ENCODE assay signal across 2 cellular contexts in the genomic region with DNA sequence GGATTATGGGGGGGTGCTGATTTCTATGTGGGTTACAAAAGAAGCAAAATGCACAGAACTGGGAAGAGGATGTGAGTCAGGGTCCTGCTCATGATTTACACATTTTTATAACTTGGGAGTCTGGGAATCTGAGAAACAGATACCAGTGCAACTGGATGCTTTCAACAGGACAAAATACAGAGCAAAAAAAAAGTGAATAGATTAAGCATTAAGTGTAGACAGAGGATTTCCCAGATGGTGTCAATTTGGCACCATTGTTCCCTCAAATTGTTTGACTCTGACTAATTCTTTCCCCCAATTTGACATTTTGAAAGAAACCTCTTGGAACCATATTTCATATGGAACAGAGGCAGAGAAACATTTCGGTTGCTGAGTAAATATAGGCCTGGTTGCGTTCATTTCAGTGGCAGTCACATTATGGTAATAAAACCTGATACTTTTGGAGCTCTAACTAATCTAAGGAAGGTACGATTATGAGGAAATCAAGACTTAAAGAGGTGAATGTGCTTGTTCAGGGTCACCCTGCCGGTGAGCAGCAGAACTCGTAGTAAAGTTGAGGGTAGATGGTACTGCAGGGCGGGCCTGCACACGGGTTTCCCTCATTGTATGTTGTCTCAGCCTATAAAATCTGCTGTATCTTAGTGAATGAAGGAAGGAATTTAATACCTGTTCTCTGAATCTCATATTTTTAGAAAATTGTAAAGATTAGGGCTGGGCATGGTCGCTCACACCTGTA.
TF ChIP-seq lines count a peak whose summit lies in the region.

No MANE protein-coding gene starts in this region.

TF ChIP-seq in IMR-90, 13 proteins besides CTCF, POLR2A, EP300 and RAD21:
- TF ChIP-seq MAFK (IDR thresholded peaks at IDR 0.05; ENCODE audit: low read depth, low read length), result no peak
- no peak for TF ChIP-seq MXI1 (IDR thresholded peaks at IDR 0.05; ENCODE audit: borderline replicate concordance, low read depth, low read length)
- no peak for TF ChIP-seq USF2 (IDR thresholded peaks at IDR 0.05; ENCODE audit: low read depth, low read length)
- TF ChIP-seq RCOR1 (IDR thresholded peaks at IDR 0.05; ENCODE audit: insufficient replicate concordance, low read length), result no peak
- TF ChIP-seq, protein P1, sequence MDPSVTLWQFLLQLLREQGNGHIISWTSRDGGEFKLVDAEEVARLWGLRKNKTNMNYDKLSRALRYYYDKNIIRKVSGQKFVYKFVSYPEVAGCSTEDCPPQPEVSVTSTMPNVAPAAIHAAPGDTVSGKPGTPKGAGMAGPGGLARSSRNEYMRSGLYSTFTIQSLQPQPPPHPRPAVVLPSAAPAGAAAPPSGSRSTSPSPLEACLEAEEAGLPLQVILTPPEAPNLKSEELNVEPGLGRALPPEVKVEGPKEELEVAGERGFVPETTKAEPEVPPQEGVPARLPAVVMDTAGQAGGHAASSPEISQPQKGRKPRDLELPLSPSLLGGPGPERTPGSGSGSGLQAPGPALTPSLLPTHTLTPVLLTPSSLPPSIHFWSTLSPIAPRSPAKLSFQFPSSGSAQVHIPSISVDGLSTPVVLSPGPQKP (IDR thresholded peaks at IDR 0.05; ENCODE audit: borderline replicate concordance, low read depth, low read length), result no peak
- TF ChIP-seq MAZ (IDR thresholded peaks at IDR 0.05; ENCODE audit: borderline replicate concordance, low read depth, low read length), result no peak
- TF ChIP-seq CEBPB (IDR thresholded peaks at IDR 0.05; ENCODE audit: low read depth, low read length), result no peak
- no peak for TF ChIP-seq SMC3 (IDR thresholded peaks at IDR 0.05; ENCODE audit: low read depth, low read length)
- TF ChIP-seq BHLHE40 (IDR thresholded peaks at IDR 0.05; ENCODE audit: low read depth, low read length), result no peak
- TF ChIP-seq FOS (IDR thresholded peaks at IDR 0.05; ENCODE audit: low read depth, low read length), result no peak
- no peak for TF ChIP-seq NFE2L2 (IDR thresholded peaks at IDR 0.05; ENCODE audit: low read depth, low read length)
- no peak for TF ChIP-seq CHD1 (IDR thresholded peaks at IDR 0.05; ENCODE audit: low read depth, low read length)
- no peak for TF ChIP-seq RFX5 (IDR thresholded peaks at IDR 0.05; ENCODE audit: low read depth, low read length)
TF ChIP-seq in IMR-90: peak in this region for 0.

TF ChIP-seq in endothelial cell of umbilical vein, 7 proteins besides CTCF, POLR2A, EP300 and RAD21:
- TF ChIP-seq GATA2 (IDR thresholded peaks at IDR 0.05; ENCODE audit: insufficient read depth, insufficient read length, low read depth, low read length) (no peak), FOS (IDR thresholded peaks at IDR 0.05; ENCODE audit: borderline replicate concordance, insufficient read depth, low read length) (peak; percentile 25)
TF ChIP-seq in endothelial cell of umbilical vein: peak in this region for 1.
